26 cellular contexts compared by ENCODE assay signal in genomic region chr15:80893777-80894176, GRCh38.
DNase-seq lines count a peak whose midpoint lies in the region; ATAC-seq and TF ChIP-seq lines count a peak whose summit lies in the region.
"Had no signal": no experiment of that assay in that cellular context is flagged by ENCODE, and none has a peak within 500 bp of the region (broad histone marks: within the 10 kb centered on the region; RNA-seq: fewer than 3 reads in every experiment).

No MANE protein-coding gene starts in this region.

- H3K4me1 Mint-ChIP-seq in GM23338: peaks cover 2% of the 10 kb centered on the region; the same call in 2 of the 3 replicates
- H3K4me1 Mint-ChIP-seq: stimulated activated effector memory CD8-positive, alpha-beta T cell treated with anti-CD3 and anti-CD28 coated beads, Interleukin-12 subunit alpha, Interleukin-12 subunit beta, amount 100 ng/mL, for 72 hours had no signal

- H3K27me3 Mint-ChIP-seq in GM23338 (ENCODE audit: insufficient read depth, low read depth, poor library complexity): no peaks in the 10 kb centered on the region
- H3K27me3 Mint-ChIP-seq: activated naive CD4-positive, alpha-beta T cell treated with anti-CD3 and anti-CD28 coated beads, Interleukin-2, amount 50 U/mL, for 24 hours; CD4-positive, alpha-beta memory T cell; progenitor cell of endocrine pancreas had no signal

- H3K4me1 ChIP-seq in hepatocyte (ENCODE audit: insufficient read depth): no peaks in the 10 kb centered on the region
- H3K4me1 ChIP-seq in GM23338 (ENCODE audit: insufficient read depth): no peaks in the 10 kb centered on the region
- H3K4me1 ChIP-seq: ascending aorta had no signal

- peaks cover 10% of the 10 kb centered on the region; the same call in 2 of the 3 replicates for H3K9me3 Mint-ChIP-seq in GM23338

- H3K4me3 ChIP-seq in hepatocyte: no peak overlapping the region
- no peak overlapping the region for H3K4me3 ChIP-seq in GM23338
- H3K4me3 ChIP-seq: ascending aorta, GM12878, skin epidermis, testis had no signal

- H3K27ac ChIP-seq in hepatocyte: no peak overlapping the region
- H3K27ac ChIP-seq in GM23338 (ENCODE audit: low read depth): no peak overlapping the region
- H3K27ac ChIP-seq: ascending aorta, skin epidermis, testis had no signal

- H3K79me2 ChIP-seq in hepatocyte (no peaks in the 10 kb centered on the region), GM23338 (replicated peaks; ENCODE audit: insufficient read depth) (no peaks in the 10 kb centered on the region)

- peak; percentile 82 for DNase-seq in AG20443 (ENCODE audit: low spot score)
- DNase-seq in HS-27A (ENCODE audit: low read depth): peak; percentile 26
- peak; percentile 93 for DNase-seq in myocyte (ENCODE audit: low read depth)
- no peak for DNase-seq in hepatocyte (ENCODE audit: low spot score)
- DNase-seq in NCI-H1930 (lab: John Stamatoyannopoulos, UW): no peak
- DNase-seq in GM23338 (ENCODE audit: low spot score): no peak
- no peak for DNase-seq in germinal center (ENCODE audit: low spot score)
- DNase-seq: activated CD4-positive, alpha-beta T cell treated with anti-CD3 and anti-CD28 coated beads for 48 hours; CD4-positive, alpha-beta memory T cell; central memory CD4-positive, alpha-beta T cell; DMS153; GDM1; MM.1S; NCI-H1436; NCI-H526 treated with DMSO at 0.1 percent for 48 hours; stimulated activated CD4-positive, alpha-beta T cell treated with anti-CD3 and anti-CD28 coated beads, Interleukin-1b, Interleukin-23, amount 100 ng/mL, for 48 hours; testis had no signal

- H3K9me3 ChIP-seq in hepatocyte (ENCODE audit: low read depth): no peaks in the 10 kb centered on the region
- H3K9me3 ChIP-seq: ascending aorta, testis had no signal

- H3K36me3 ChIP-seq in hepatocyte (replicated peaks; ENCODE audit: insufficient read depth, low read depth): no peaks in the 10 kb centered on the region
- H3K36me3 ChIP-seq in GM23338 (ENCODE audit: insufficient read depth): no peaks in the 10 kb centered on the region; the same call in 1 of the 2 replicates

- H3K4me2 ChIP-seq in hepatocyte (no peak overlapping the region), GM23338 (no peak overlapping the region)

- TF ChIP-seq CTCF in hepatocyte (IDR thresholded peaks at IDR 0.05; ENCODE audit: poor library complexity) (no peak), GM23338 (conservative IDR thresholded peaks at IDR 0.05; ENCODE audit: low read depth in 2 of 2) (no peak)

- H3F3A ChIP-seq in GM23338 (replicated peaks; ENCODE audit: low read depth): no peaks in the 10 kb centered on the region

- H2AFZ ChIP-seq in hepatocyte: no peak overlapping the region
- no peak overlapping the region for H2AFZ ChIP-seq in GM23338

- no peak overlapping the region for H3K4me3 Mint-ChIP-seq in GM23338
- H3K4me3 Mint-ChIP-seq: activated naive CD4-positive, alpha-beta T cell treated with anti-CD3 and anti-CD28 coated beads, Interleukin-2, amount 50 U/mL, for 24 hours; CD4-positive, alpha-beta memory T cell; nephron; stimulated activated effector memory CD8-positive, alpha-beta T cell treated with anti-CD3 and anti-CD28 coated beads, Interleukin-12 subunit alpha, Interleukin-12 subunit beta, amount 100 ng/mL, for 72 hours had no signal

- peaks cover 14% of the 10 kb centered on the region; the same call in 2 of the 3 replicates for H3K36me3 Mint-ChIP-seq in GM23338 (ENCODE audit: low read depth)
- H3K36me3 Mint-ChIP-seq: stimulated activated effector memory CD8-positive, alpha-beta T cell treated with anti-CD3 and anti-CD28 coated beads, Interleukin-12 subunit alpha, Interleukin-12 subunit beta, amount 100 ng/mL, for 72 hours had no signal

- ATAC-seq in esophagus mucosa (peak; percentile 26), GM23338 (no peak)
- ATAC-seq: GM12878; HCT116; stimulated activated effector memory CD8-positive, alpha-beta T cell treated with anti-CD3 and anti-CD28 coated beads, Interleukin-12 subunit alpha, Interleukin-12 subunit beta, amount 100 ng/mL, for 72 hours had no signal

- H3K27ac Mint-ChIP-seq in GM23338: no peak overlapping the region
- H3K27ac Mint-ChIP-seq: activated naive CD4-positive, alpha-beta T cell treated with anti-CD3 and anti-CD28 coated beads, Interleukin-2, amount 50 U/mL, for 24 hours; nephron; progenitor cell of endocrine pancreas; stimulated activated effector memory CD8-positive, alpha-beta T cell treated with anti-CD3 and anti-CD28 coated beads, Interleukin-12 subunit alpha, Interleukin-12 subunit beta, amount 100 ng/mL, for 72 hours had no signal

- no peaks in the 10 kb centered on the region for H3K9me2 ChIP-seq in hepatocyte (replicated peaks; ENCODE audit: insufficient read depth)
- H3K9me2 ChIP-seq in GM23338 (ENCODE audit: insufficient read depth): no peaks in the 10 kb centered on the region

- no peaks in the 10 kb centered on the region for H4K20me1 ChIP-seq in hepatocyte (ENCODE audit: insufficient read depth, poor library complexity, severe bottlenecking)
- H4K20me1 ChIP-seq in GM23338 (replicated peaks; ENCODE audit: insufficient read depth): no peaks in the 10 kb centered on the region

- 83% methylated on average over 1 of the region's 1 CpG for WGBS in hepatocyte (ENCODE audit: low lambda C conversion rate, missing lambda C conversion rate)

- H3K27me3 ChIP-seq in hepatocyte: no peaks in the 10 kb centered on the region
- H3K27me3 ChIP-seq in GM23338 (ENCODE audit: insufficient read depth): no peaks in the 10 kb centered on the region
- H3K27me3 ChIP-seq: ascending aorta, testis had no signal

TF ChIP-seq in GM23338, 12 proteins besides CTCF, POLR2A, EP300 and RAD21 (continues in another document):
- TF ChIP-seq STAT1 (IDR thresholded peaks at IDR 0.05; ENCODE audit: unreplicated experiment) (no peak), ZNF331 (CRISPR knock-in tag; IDR thresholded peaks at IDR 0.05; ENCODE audit: low read depth) (no peak), ZNF462 (CRISPR knock-in tag; IDR thresholded peaks at IDR 0.05) (no peak), JUNB (IDR thresholded peaks at IDR 0.05; ENCODE audit: unreplicated experiment) (no peak), ZNF114 (CRISPR knock-in tag; IDR thresholded peaks at IDR 0.05) (no peak), NANOG (IDR thresholded peaks at IDR 0.05; ENCODE audit: borderline replicate concordance) (no peak)

Comparison
In these comparisons a context has a peak if more than half of its experiments do, and no peak if none do; other contexts are left out.
1. DNase-seq: peak in AG20443 (single experiment), HS-27A (single experiment) and myocyte (single experiment); none in hepatocyte (single experiment), NCI-H1930 (0 of 2), GM23338 (single experiment) and germinal center (single experiment).